Comparison of ENCODE assay signal across 34 cellular contexts in genomic region chr1:158674302-158674701, GRCh38. TPM values are rescaled to one million over a fixed set of nuclear protein-coding genes. Genes with fewer than 3 reads are reported as not detected.
"Had no signal": no experiment of that assay in that cellular context is flagged by ENCODE, and none has a peak within 500 bp of the region (broad histone marks: within the 10 kb centered on the region; RNA-seq: fewer than 3 reads in every experiment).

No MANE protein-coding gene starts in this region.

- H3K27me3 Mint-ChIP-seq: stimulated activated memory B cell treated with anti-CD40 and anti-IgM and Interleukin-4, amounts not matched to agents 10 μg/mL and 1 μg/mL and 100 μg/mL, for 72 hours; type B pancreatic cell had no signal

- DNase-seq: stimulated activated CD4-positive, alpha-beta T cell treated with anti-CD3 and anti-CD28 coated beads, Interleukin-2, amount 100 ng/mL, for 48 hours; stimulated activated CD4-positive, alpha-beta T cell treated with anti-CD3 and anti-CD28 coated beads, Interleukin-4, amount 100 ng/mL, for 1 hour; stimulated activated CD4-positive, alpha-beta T cell treated with anti-CD3 and anti-CD28 coated beads, Interleukin-4, amount 100 ng/mL, for 24 hours; stimulated activated CD4-positive, alpha-beta T cell treated with anti-CD3 and anti-CD28 coated beads, Interleukin-4, amount 100 ng/mL, for 4 hours; stimulated activated CD8-positive, alpha-beta memory T cell treated with anti-CD3 and anti-CD28 coated beads, Interleukin-4, amount 100 ng/mL, for 48 hours; stimulated activated naive B cell treated with anti-CD40 and anti-IgM and Interleukin-4, amounts not matched to agents 10 μg/mL and 1 μg/mL and 100 μg/mL, for 72 hours; stimulated activated naive CD4-positive, alpha-beta T cell; stimulated activated naive CD4-positive, alpha-beta T cell treated with Interleukin-2 at 50 U/mL for 16 hours; stimulated activated naive CD8-positive, alpha-beta T cell treated with anti-CD3 and anti-CD28 coated beads, Interleukin-15, amount 100 ng/mL, for 72 hours; stimulated activated naive CD8-positive, alpha-beta T cell treated with anti-CD3 and anti-CD28 coated beads, Interleukin-15, Interleukin-2, amounts not matched to agents 100 U/mL and 50 U/mL, for 24 hours; stomach; substantia nigra; testis; thyroid gland; tibial artery; transverse colon; trophoblast cell; upper lobe of left lung; upper lobe of right lung; uterus had no signal

- H3K9me3 Mint-ChIP-seq: stimulated activated effector memory CD8-positive, alpha-beta T cell treated with anti-CD3 and anti-CD28 coated beads, Interleukin-12 subunit alpha, Interleukin-12 subunit beta, amount 100 ng/mL, for 72 hours; stimulated activated memory B cell treated with anti-CD40 and anti-IgM and Interleukin-4, amounts not matched to agents 10 μg/mL and 1 μg/mL and 100 μg/mL, for 72 hours; stimulated activated naive CD8-positive, alpha-beta T cell treated with anti-CD3 and anti-CD28 coated beads, Interleukin-15, amount 100 ng/mL, for 72 hours; stimulated activated naive CD8-positive, alpha-beta T cell treated with anti-CD3 and anti-CD28 coated beads, Interleukin-15, Interleukin-2, amounts not matched to agents 100 ng/mL and 50 ng/mL, for 24 hours; type B pancreatic cell had no signal

- H3K36me3 Mint-ChIP-seq: stimulated activated effector memory CD8-positive, alpha-beta T cell treated with anti-CD3 and anti-CD28 coated beads, Interleukin-12 subunit alpha, Interleukin-12 subunit beta, amount 100 ng/mL, for 72 hours; stimulated activated memory B cell treated with anti-CD40 and anti-IgM and Interleukin-4, amounts not matched to agents 10 μg/mL and 1 μg/mL and 100 μg/mL, for 72 hours; type B pancreatic cell had no signal

- H3K36me3 ChIP-seq: stomach, suprapubic skin, thoracic aorta, thyroid gland, tibial artery, tibial nerve, transverse colon, upper lobe of left lung, upper lobe of right lung, uterus, vagina had no signal

- H3K4me3 Mint-ChIP-seq: stimulated activated effector memory CD8-positive, alpha-beta T cell treated with anti-CD3 and anti-CD28 coated beads, Interleukin-12 subunit alpha, Interleukin-12 subunit beta, amount 100 ng/mL, for 72 hours; stimulated activated memory B cell treated with anti-CD40 and anti-IgM and Interleukin-4, amounts not matched to agents 10 μg/mL and 1 μg/mL and 100 μg/mL, for 72 hours; stimulated activated naive B cell treated with anti-CD40 and anti-IgM and Interleukin-4, amounts not matched to agents 10 μg/mL and 1 μg/mL and 100 μg/mL, for 72 hours; stimulated activated naive CD8-positive, alpha-beta T cell treated with anti-CD3 and anti-CD28 coated beads, Interleukin-15, amount 100 ng/mL, for 72 hours; stimulated activated naive CD8-positive, alpha-beta T cell treated with anti-CD3 and anti-CD28 coated beads, Interleukin-15, Interleukin-2, amounts not matched to agents 100 ng/mL and 50 ng/mL, for 24 hours; type B pancreatic cell had no signal

- FAIRE-seq: urothelium cell line had no signal

- H3K4me1 ChIP-seq: stomach, suprapubic skin, testis, thyroid gland, tibial artery, tibial nerve, transverse colon, upper lobe of left lung, upper lobe of right lung, uterus, vagina had no signal

- H3K27ac Mint-ChIP-seq: stimulated activated effector memory CD8-positive, alpha-beta T cell treated with anti-CD3 and anti-CD28 coated beads, Interleukin-12 subunit alpha, Interleukin-12 subunit beta, amount 100 ng/mL, for 72 hours; stimulated activated memory B cell treated with anti-CD40 and anti-IgM and Interleukin-4, amounts not matched to agents 10 μg/mL and 1 μg/mL and 100 μg/mL, for 72 hours; stimulated activated naive B cell treated with anti-CD40 and anti-IgM and Interleukin-4, amounts not matched to agents 10 μg/mL and 1 μg/mL and 100 μg/mL, for 72 hours; stimulated activated naive CD8-positive, alpha-beta T cell treated with anti-CD3 and anti-CD28 coated beads, Interleukin-15, Interleukin-2, amounts not matched to agents 100 ng/mL and 50 ng/mL, for 24 hours; type B pancreatic cell had no signal

- H3K27me3 ChIP-seq: suprapubic skin, testis, thyroid gland, tibial artery, tibial nerve, transverse colon, upper lobe of left lung, upper lobe of right lung, uterus, vagina had no signal

- H3K27ac ChIP-seq: stomach, suprapubic skin, testis, thoracic aorta, thyroid gland, tibial artery, tibial nerve, transverse colon, upper lobe of left lung, upper lobe of right lung, uterus, vagina had no signal

- H3K9me3 ChIP-seq: stomach, suprapubic skin, testis, thoracic aorta, thyroid gland, tibial artery, tibial nerve, transverse colon, upper lobe of left lung, upper lobe of right lung, uterus, vagina had no signal

- ATAC-seq: stimulated activated effector memory CD8-positive, alpha-beta T cell treated with anti-CD3 and anti-CD28 coated beads, Interleukin-12 subunit alpha, Interleukin-12 subunit beta, amount 100 ng/mL, for 72 hours; stimulated activated memory B cell treated with anti-CD40 and anti-IgM and Interleukin-4, amounts not matched to agents 10 μg/mL and 1 μg/mL and 100 μg/mL, for 72 hours; stimulated activated naive B cell treated with anti-CD40 and anti-IgM and Interleukin-4, amounts not matched to agents 10 μg/mL and 1 μg/mL and 100 μg/mL, for 72 hours; stimulated activated naive CD8-positive, alpha-beta T cell treated with anti-CD3 and anti-CD28 coated beads, Interleukin-15, amount 100 ng/mL, for 72 hours; stimulated activated naive CD8-positive, alpha-beta T cell treated with anti-CD3 and anti-CD28 coated beads, Interleukin-15, Interleukin-2, amounts not matched to agents 100 U/mL and 50 U/mL, for 24 hours; upper lobe of right lung had no signal

- H3K4me1 Mint-ChIP-seq: stimulated activated effector memory CD8-positive, alpha-beta T cell treated with anti-CD3 and anti-CD28 coated beads, Interleukin-12 subunit alpha, Interleukin-12 subunit beta, amount 100 ng/mL, for 72 hours; stimulated activated memory B cell treated with anti-CD40 and anti-IgM and Interleukin-4, amounts not matched to agents 10 μg/mL and 1 μg/mL and 100 μg/mL, for 72 hours; stimulated activated naive CD8-positive, alpha-beta T cell treated with anti-CD3 and anti-CD28 coated beads, Interleukin-15, amount 100 ng/mL, for 72 hours had no signal

- H3K4me3 ChIP-seq: stomach, suprapubic skin, testis, thoracic aorta, thyroid gland, tibial artery, tibial nerve, transverse colon, upper lobe of left lung, upper lobe of right lung, uterus, vagina had no signal

RNA-seq across cellular contexts. Expression of gene SPTA1, which starts 12.2 kb away (rescaled TPM):
- total RNA-seq: thoracic aorta, upper lobe of right lung, ureter had no signal
- polyA plus RNA-seq: stomach had no signal

RNA-seq across cellular contexts. Expression of gene OR6K2, which starts 26.1 kb away (rescaled TPM):
- total RNA-seq: stomach, subcutaneous adipose tissue, suprapubic skin, temporal lobe, testis, thoracic aorta, thyroid gland, tibial nerve, transverse colon, upper lobe of left lung, upper lobe of right lung, ureter, urinary bladder, uterus, vagina had no signal
- polyA plus RNA-seq: stomach, thymus, urinary bladder had no signal

RNA-seq across cellular contexts. Expression of gene OR6K3, which starts 46.2 kb away (rescaled TPM):
- total RNA-seq: stomach, subcutaneous adipose tissue, suprapubic skin, temporal lobe, thoracic aorta, thyroid gland, tibial nerve, transverse colon, ureter, urinary bladder, uterus, vagina had no signal
- polyA plus RNA-seq: stomach, thymus, urinary bladder had no signal
